19 cellular contexts compared by ENCODE assay signal in the genomic region with DNA sequence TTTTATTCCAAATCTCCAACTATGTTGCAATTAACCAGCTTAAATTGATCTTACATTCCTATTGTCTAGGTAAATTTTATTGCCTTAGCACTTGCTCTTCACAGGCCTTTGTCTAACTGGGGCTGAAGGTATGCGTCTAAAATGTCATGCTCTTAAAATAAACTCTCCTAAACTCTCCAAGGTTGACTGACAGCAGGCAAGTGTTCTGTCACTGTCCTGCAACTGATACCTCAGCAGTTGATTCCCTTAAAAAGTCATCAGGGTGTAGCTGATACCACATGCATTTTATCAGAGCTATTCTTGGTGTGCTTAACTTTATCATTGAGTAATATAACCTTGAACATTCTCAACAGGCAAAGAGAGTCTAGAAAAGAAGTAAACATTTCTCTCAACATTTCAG.
"Had no signal": no experiment of that assay in that cellular context is flagged by ENCODE, and none has a peak within 500 bp of the region (broad histone marks: within the 10 kb centered on the region; RNA-seq: fewer than 3 reads in every experiment).

No MANE protein-coding gene starts in this region.

- H3K9me3 ChIP-seq: gastroesophageal sphincter, stomach had no signal

- H3K4me3 ChIP-seq: gastroesophageal sphincter, stomach had no signal

- ATAC-seq: activated CD8-positive, alpha-beta T cell treated with anti-CD3 and anti-CD28 coated beads, Interleukin-2, amount 10 ng/mL, durations not matched to agents 7 days and 5 days; activated naive CD8-positive, alpha-beta T cell treated with anti-CD3 and anti-CD28 coated beads, Interleukin-2, amount 50 U/mL, for 24 hours; activated T-cell treated with anti-CD3 and anti-CD28 coated beads, Interleukin-2, amount 50 U/mL, for 4 hours; gastroesophageal sphincter; left colon; stimulated activated effector memory CD8-positive, alpha-beta T cell treated with anti-CD3 and anti-CD28 coated beads, Interleukin-12 subunit alpha, Interleukin-12 subunit beta, amount 100 ng/mL, for 72 hours had no signal

- H3K36me3 ChIP-seq: brain microvascular endothelial cell, gastroesophageal sphincter, stomach had no signal

- H3K27me3 ChIP-seq: brain microvascular endothelial cell, gastroesophageal sphincter, stomach had no signal

- DNase-seq: activated CD4-positive, alpha-beta T cell treated with anti-CD3 and anti-CD28 coated beads, Interleukin-2, amount 10 ng/mL, durations not matched to agents 24 days and 14 days; activated CD4-positive, CD25-positive, alpha-beta regulatory T cell; activated CD8-positive, alpha-beta T cell treated with anti-CD3 and anti-CD28 coated beads, Interleukin-2, amount 10 ng/mL, durations not matched to agents 7 days and 5 days; activated naive CD4-positive, alpha-beta T cell treated with anti-CD3 and anti-CD28 coated beads, Interleukin-2, amount 10 ng/mL, durations not matched to agents 7 days and 5 days; activated naive CD8-positive, alpha-beta T cell treated with anti-CD3 and anti-CD28 coated beads, Interleukin-2, amount 50 U/mL, for 24 hours; activated T-cell treated with anti-CD3 and anti-CD28 coated beads, Interleukin-2, amount 50 U/mL, for 4 hours; anterior cingulate cortex; brain microvascular endothelial cell; effector CD4-positive, alpha-beta T cell; left colon; mammary epithelial cell; midbrain; small intestine; stimulated activated CD4-positive, alpha-beta T cell treated with anti-CD3 and anti-CD28 coated beads, Interleukin-4, amount 100 ng/mL, for 1 hour; stomach; T-helper 1 cell; T1000 had no signal

- H3K27ac ChIP-seq: brain microvascular endothelial cell, gastroesophageal sphincter, stomach had no signal
